In genomic region chr20:62900052-62900691, GRCh38 we compare ENCODE assay signal across 1 cellular context.
TF ChIP-seq lines count a peak whose summit lies in the region.

No MANE protein-coding gene starts in this region.

TF ChIP-seq in HepG2, 621 proteins besides CTCF, POLR2A, EP300 and RAD21 (continued from another document and continues in another):
- TF ChIP-seq, protein P1, sequence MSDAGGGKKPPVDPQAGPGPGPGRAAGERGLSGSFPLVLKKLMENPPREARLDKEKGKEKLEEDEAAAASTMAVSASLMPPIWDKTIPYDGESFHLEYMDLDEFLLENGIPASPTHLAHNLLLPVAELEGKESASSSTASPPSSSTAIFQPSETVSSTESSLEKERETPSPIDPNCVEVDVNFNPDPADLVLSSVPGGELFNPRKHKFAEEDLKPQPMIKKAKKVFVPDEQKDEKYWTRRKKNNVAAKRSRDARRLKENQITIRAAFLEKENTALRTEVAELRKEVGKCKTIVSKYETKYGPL (CRISPR knock-in tag; IDR thresholded peaks at IDR 0.05), result 0 out of 2 replicates have a peak, but pooled peaks have one; percentile 46
- TF ChIP-seq ATF6 (CRISPR knock-in tag; conservative IDR thresholded peaks at IDR 0.05) (peak; percentile 29; the same call in 1 of the 2 replicates), ZBTB39 (CRISPR knock-in tag; IDR thresholded peaks at IDR 0.05) (no peak), TIGD3 (CRISPR knock-in tag; IDR thresholded peaks at IDR 0.05; ENCODE audit: borderline replicate concordance) (peak; percentile 97; the same call in 1 of the 2 replicates), ARNT2 (CRISPR knock-in tag; IDR thresholded peaks at IDR 0.05; ENCODE audit: low read depth) (peak; percentile 88), ZNF333 (CRISPR knock-in tag; IDR thresholded peaks at IDR 0.05; ENCODE audit: borderline replicate concordance) (no peak; the same call in 1 of the 2 replicates), ZNF709 (CRISPR knock-in tag; IDR thresholded peaks at IDR 0.05) (peak; percentile 83), ZNF800 (CRISPR knock-in tag; IDR thresholded peaks at IDR 0.05) (peak; percentile 95), ZNF232 (CRISPR knock-in tag; IDR thresholded peaks at IDR 0.05; ENCODE audit: borderline replicate concordance) (peak; percentile 93), ZNF121 (CRISPR knock-in tag; IDR thresholded peaks at IDR 0.05) (peak; percentile 60; the same call in 1 of the 2 replicates), ZNF512B (CRISPR knock-in tag; IDR thresholded peaks at IDR 0.05; ENCODE audit: borderline replicate concordance) (peak; percentile 86; the same call in 1 of the 2 replicates), ZNF605 (CRISPR knock-in tag; IDR thresholded peaks at IDR 0.05) (peak; percentile 72; the same call in 1 of the 2 replicates), TP53 (CRISPR knock-in tag; conservative IDR thresholded peaks at IDR 0.05) (peak; percentile 84; the same call in 1 of the 2 replicates), ZNF567 (CRISPR knock-in tag; IDR thresholded peaks at IDR 0.05; ENCODE audit: borderline replicate concordance) (peak; percentile 98), GRHL1 (CRISPR knock-in tag; conservative IDR thresholded peaks at IDR 0.05) (no peak), ZNF644 (CRISPR knock-in tag; IDR thresholded peaks at IDR 0.05; ENCODE audit: low read depth) (no peak; the same call in 1 of the 2 replicates), BRCA1 (CRISPR knock-in tag; IDR thresholded peaks at IDR 0.05) (peak; percentile 98), ZNF891 (CRISPR knock-in tag; IDR thresholded peaks at IDR 0.05) (peak; percentile 95), MAFF (IDR thresholded peaks at IDR 0.05; ENCODE audit: low read depth, low read length) (no peak), SKIL (CRISPR knock-in tag; IDR thresholded peaks at IDR 0.05; ENCODE audit: borderline replicate concordance) (0 out of 2 replicates have a peak, but pooled peaks have one; percentile 22), MEIS1 (CRISPR knock-in tag; IDR thresholded peaks at IDR 0.05; ENCODE audit: borderline replicate concordance) (no peak), CCDC6 (CRISPR knock-in tag; IDR thresholded peaks at IDR 0.05) (peak; percentile 21; the same call in 1 of the 2 replicates), TARDBP (CRISPR knock-in tag; IDR thresholded peaks at IDR 0.05) (peak; percentile 50; the same call in 1 of the 2 replicates), POLR2AphosphoS2 (IDR thresholded peaks at IDR 0.05; ENCODE audit: low read depth, low read length) (peak; percentile 76), ZNF441 (CRISPR knock-in tag; IDR thresholded peaks at IDR 0.05; ENCODE audit: borderline replicate concordance) (peak; percentile 53)
- TF ChIP-seq, protein P2, sequence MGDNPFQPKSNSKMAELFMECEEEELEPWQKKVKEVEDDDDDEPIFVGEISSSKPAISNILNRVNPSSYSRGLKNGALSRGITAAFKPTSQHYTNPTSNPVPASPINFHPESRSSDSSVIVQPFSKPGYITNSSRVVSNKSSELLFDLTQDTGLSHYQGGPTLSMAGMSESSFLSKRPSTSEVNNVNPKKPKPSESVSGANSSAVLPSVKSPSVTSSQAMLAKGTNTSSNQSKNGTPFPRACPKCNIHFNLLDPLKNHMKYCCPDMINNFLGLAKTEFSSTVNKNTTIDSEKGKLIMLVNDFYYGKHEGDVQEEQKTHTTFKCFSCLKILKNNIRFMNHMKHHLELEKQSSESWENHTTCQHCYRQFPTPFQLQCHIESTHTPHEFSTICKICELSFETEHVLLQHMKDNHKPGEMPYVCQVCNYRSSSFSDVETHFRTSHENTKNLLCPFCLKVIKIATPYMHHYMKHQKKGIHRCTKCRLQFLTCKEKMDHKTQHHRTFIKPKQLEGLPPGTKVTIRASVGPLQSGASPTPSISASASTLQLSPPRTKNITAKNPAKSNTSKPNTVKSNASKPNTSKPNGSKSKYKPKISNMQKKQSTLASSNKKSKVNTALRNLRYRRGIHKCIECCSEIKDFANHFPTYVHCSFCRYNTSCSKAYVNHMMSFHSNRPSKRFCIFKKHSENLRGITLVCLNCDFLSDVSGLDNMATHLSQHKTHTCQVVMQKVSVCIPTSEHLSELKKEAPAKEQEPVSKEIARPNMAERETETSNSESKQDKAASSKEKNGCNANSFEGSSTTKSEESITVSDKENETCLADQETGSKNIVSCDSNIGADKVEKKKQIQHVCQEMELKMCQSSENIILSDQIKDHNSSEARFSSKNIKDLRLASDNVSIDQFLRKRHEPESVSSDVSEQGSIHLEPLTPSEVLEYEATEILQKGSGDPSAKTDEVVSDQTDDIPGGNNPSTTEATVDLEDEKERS (CRISPR knock-in tag; IDR thresholded peaks at IDR 0.05), result peak; percentile 94
- TF ChIP-seq, protein P3, sequence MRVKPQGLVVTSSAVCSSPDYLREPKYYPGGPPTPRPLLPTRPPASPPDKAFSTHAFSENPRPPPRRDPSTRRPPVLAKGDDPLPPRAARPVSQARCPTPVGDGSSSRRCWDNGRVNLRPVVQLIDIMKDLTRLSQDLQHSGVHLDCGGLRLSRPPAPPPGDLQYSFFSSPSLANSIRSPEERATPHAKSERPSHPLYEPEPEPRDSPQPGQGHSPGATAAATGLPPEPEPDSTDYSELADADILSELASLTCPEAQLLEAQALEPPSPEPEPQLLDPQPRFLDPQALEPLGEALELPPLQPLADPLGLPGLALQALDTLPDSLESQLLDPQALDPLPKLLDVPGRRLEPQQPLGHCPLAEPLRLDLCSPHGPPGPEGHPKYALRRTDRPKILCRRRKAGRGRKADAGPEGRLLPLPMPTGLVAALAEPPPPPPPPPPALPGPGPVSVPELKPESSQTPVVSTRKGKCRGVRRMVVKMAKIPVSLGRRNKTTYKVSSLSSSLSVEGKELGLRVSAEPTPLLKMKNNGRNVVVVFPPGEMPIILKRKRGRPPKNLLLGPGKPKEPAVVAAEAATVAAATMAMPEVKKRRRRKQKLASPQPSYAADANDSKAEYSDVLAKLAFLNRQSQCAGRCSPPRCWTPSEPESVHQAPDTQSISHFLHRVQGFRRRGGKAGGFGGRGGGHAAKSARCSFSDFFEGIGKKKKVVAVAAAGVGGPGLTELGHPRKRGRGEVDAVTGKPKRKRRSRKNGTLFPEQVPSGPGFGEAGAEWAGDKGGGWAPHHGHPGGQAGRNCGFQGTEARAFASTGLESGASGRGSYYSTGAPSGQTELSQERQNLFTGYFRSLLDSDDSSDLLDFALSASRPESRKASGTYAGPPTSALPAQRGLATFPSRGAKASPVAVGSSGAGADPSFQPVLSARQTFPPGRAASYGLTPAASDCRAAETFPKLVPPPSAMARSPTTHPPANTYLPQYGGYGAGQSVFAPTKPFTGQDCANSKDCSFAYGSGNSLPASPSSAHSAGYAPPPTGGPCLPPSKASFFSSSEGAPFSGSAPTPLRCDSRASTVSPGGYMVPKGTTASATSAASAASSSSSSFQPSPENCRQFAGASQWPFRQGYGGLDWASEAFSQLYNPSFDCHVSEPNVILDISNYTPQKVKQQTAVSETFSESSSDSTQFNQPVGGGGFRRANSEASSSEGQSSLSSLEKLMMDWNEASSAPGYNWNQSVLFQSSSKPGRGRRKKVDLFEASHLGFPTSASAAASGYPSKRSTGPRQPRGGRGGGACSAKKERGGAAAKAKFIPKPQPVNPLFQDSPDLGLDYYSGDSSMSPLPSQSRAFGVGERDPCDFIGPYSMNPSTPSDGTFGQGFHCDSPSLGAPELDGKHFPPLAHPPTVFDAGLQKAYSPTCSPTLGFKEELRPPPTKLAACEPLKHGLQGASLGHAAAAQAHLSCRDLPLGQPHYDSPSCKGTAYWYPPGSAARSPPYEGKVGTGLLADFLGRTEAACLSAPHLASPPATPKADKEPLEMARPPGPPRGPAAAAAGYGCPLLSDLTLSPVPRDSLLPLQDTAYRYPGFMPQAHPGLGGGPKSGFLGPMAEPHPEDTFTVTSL (CRISPR knock-in tag; IDR thresholded peaks at IDR 0.05; ENCODE audit: borderline replicate concordance), result no peak
